ENCODE assay signal across 8 cellular contexts in the genomic region with DNA sequence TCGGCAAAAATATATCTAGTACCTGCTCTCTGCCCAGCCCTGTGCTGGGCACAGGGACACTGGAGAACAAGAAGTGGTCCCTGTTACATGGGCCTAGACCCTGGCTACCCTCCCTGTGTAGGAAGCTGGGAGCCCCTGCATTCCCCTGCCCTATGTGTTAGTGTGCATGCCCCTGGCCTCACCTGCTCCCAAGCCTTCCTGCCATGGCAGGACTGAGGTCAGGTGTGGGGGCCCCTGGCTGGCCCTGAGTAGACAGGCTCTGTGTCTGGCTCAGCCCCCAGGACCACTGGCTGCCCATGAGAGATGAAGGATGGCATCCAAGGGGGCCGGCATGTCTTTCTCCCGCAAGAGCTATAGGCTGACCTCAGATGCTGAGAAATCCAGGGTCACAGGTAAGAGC. TPM values are rescaled to one million over a fixed set of nuclear protein-coding genes. Genes with fewer than 3 reads are reported as not detected.
DNase-seq lines count a peak whose midpoint lies in the region; TF ChIP-seq lines count a peak whose summit lies in the region.
"Not testable (repeated sequence)": the region's sequence is repeated elsewhere in the genome, so short reads cannot be mapped to it uniquely, and the experiment has no call there.
"Had no signal": no experiment of that assay in that cellular context is flagged by ENCODE, and none has a peak within 500 bp of the region (broad histone marks: within the 10 kb centered on the region; RNA-seq: fewer than 3 reads in every experiment).

No MANE protein-coding gene starts in this region.

- not testable (repeated sequence) for H3K9me3 ChIP-seq in DOHH2 (ENCODE audit: control insufficient read depth, insufficient read depth, low read length); OCI-LY7 (ENCODE audit: low read length); duodenal mucosa (ENCODE audit: control insufficient read depth in 1 of 2, low read length in 2 of 2)

- DNase-seq in OCI-LY7 (ENCODE audit: low spot score); activated CD4-positive, alpha-beta T cell treated with anti-CD3 and anti-CD28 coated beads, Interleukin-2, amount 10 ng/mL, durations not matched to agents 7 days and 5 days; mesothelial cell of epicardium (ENCODE audit: low spot score in 2 of 2, unreplicated experiment in 2 of 2); progenitor cell of endocrine pancreas (ENCODE audit: low spot score, unreplicated experiment): not testable (repeated sequence)

- not testable (repeated sequence) for H3K36me3 Mint-ChIP-seq in activated CD4-positive, alpha-beta T cell treated with anti-CD3 and anti-CD28 coated beads, Interleukin-2, amount 10 ng/mL, durations not matched to agents 7 days and 5 days (ENCODE audit: low read depth); activated naive CD4-positive, alpha-beta T cell treated with anti-CD3 and anti-CD28 coated beads, Interleukin-2, amount 50 U/mL, for 24 hours; mesothelial cell of epicardium; progenitor cell of endocrine pancreas (ENCODE audit: insufficient read depth)

- not testable (repeated sequence) for H2AFZ ChIP-seq in OCI-LY7 (ENCODE audit: low read length)

- CTCF ChIA-PET in OCI-LY7 (lab: Charles Lee; ENCODE audit: unreplicated experiment); activated CD4-positive, alpha-beta T cell treated with anti-CD3 and anti-CD28 coated beads, Interleukin-2, amount 10 ng/mL, durations not matched to agents 7 days and 5 days (lab: Charles Lee): not testable (repeated sequence)

- H3K36me3 ChIP-seq in DOHH2 (ENCODE audit: control insufficient read depth, low read length); OCI-LY7 (ENCODE audit: insufficient read depth, low read length); duodenal mucosa (ENCODE audit: control insufficient read depth in 1 of 2, insufficient read depth in 2 of 2, low read length in 2 of 2): not testable (repeated sequence)

- BruUV-seq in OCI-LY7 (replicated peaks; lab: Mats Ljungman, UMichigan): not testable (repeated sequence)

- H3K4me3 Mint-ChIP-seq in activated CD4-positive, alpha-beta T cell treated with anti-CD3 and anti-CD28 coated beads, Interleukin-2, amount 10 ng/mL, durations not matched to agents 7 days and 5 days: peak overlapping the region; percentile 97
- peak overlapping the region; percentile 97 for H3K4me3 Mint-ChIP-seq in activated naive CD4-positive, alpha-beta T cell treated with anti-CD3 and anti-CD28 coated beads, Interleukin-2, amount 50 U/mL, for 24 hours
- peak overlapping the region; percentile 95 for H3K4me3 Mint-ChIP-seq in mesothelial cell of epicardium
- peak overlapping the region; percentile 96 for H3K4me3 Mint-ChIP-seq in progenitor cell of endocrine pancreas (ENCODE audit: low read depth)

- H3K79me2 ChIP-seq in DOHH2 (ENCODE audit: control insufficient read depth, low read length): peaks cover 26% of the 10 kb centered on the region
- not testable (repeated sequence) for H3K79me2 ChIP-seq in OCI-LY7 (ENCODE audit: insufficient read depth, low read depth, low read length)

- H3K4me1 Mint-ChIP-seq in activated CD4-positive, alpha-beta T cell treated with anti-CD3 and anti-CD28 coated beads, Interleukin-2, amount 10 ng/mL, durations not matched to agents 7 days and 5 days: peaks cover 38% of the 10 kb centered on the region
- peaks cover 41% of the 10 kb centered on the region for H3K4me1 Mint-ChIP-seq in activated naive CD4-positive, alpha-beta T cell treated with anti-CD3 and anti-CD28 coated beads, Interleukin-2, amount 50 U/mL, for 24 hours
- peaks cover 32% of the 10 kb centered on the region for H3K4me1 Mint-ChIP-seq in mesothelial cell of epicardium
- peaks cover 15% of the 10 kb centered on the region for H3K4me1 Mint-ChIP-seq in progenitor cell of endocrine pancreas (ENCODE audit: low read depth)

- not testable (repeated sequence) for H3F3A ChIP-seq in DOHH2 (ENCODE audit: control insufficient read depth, insufficient read depth)

- peak overlapping the region; percentile 66 for H3K27ac Mint-ChIP-seq in activated CD4-positive, alpha-beta T cell treated with anti-CD3 and anti-CD28 coated beads, Interleukin-2, amount 10 ng/mL, durations not matched to agents 7 days and 5 days
- H3K27ac Mint-ChIP-seq in activated naive CD4-positive, alpha-beta T cell treated with anti-CD3 and anti-CD28 coated beads, Interleukin-2, amount 50 U/mL, for 24 hours; mesothelial cell of epicardium; progenitor cell of endocrine pancreas: not testable (repeated sequence)

- not testable (repeated sequence) for H3K9me3 Mint-ChIP-seq in activated CD4-positive, alpha-beta T cell treated with anti-CD3 and anti-CD28 coated beads, Interleukin-2, amount 10 ng/mL, durations not matched to agents 7 days and 5 days; activated naive CD4-positive, alpha-beta T cell treated with anti-CD3 and anti-CD28 coated beads, Interleukin-2, amount 50 U/mL, for 24 hours; mesothelial cell of epicardium; progenitor cell of endocrine pancreas (ENCODE audit: low read depth)

- H3K4me1 ChIP-seq in DOHH2 (ENCODE audit: control insufficient read depth, low read length): peaks cover 17% of the 10 kb centered on the region
- peaks cover 11% of the 10 kb centered on the region for H3K4me1 ChIP-seq in OCI-LY7 (ENCODE audit: insufficient read depth, low read length, poor library complexity, severe bottlenecking)
- H3K4me1 ChIP-seq in duodenal mucosa (ENCODE audit: control insufficient read depth in 1 of 2, insufficient read depth in 2 of 2, low read length in 2 of 2): peaks cover 0 to 35% of the 10 kb centered on the region in 2 donors

- not testable (repeated sequence) for H3K27ac ChIP-seq in DOHH2 (ENCODE audit: low read depth, low read length); OCI-LY7 (ENCODE audit: low read depth, low read length, poor library complexity, severe bottlenecking); duodenal mucosa (ENCODE audit: low read depth, low read length)

- H3K27me3 Mint-ChIP-seq in activated CD4-positive, alpha-beta T cell treated with anti-CD3 and anti-CD28 coated beads, Interleukin-2, amount 10 ng/mL, durations not matched to agents 7 days and 5 days; activated naive CD4-positive, alpha-beta T cell treated with anti-CD3 and anti-CD28 coated beads, Interleukin-2, amount 50 U/mL, for 24 hours; mesothelial cell of epicardium (ENCODE audit: low read depth); progenitor cell of endocrine pancreas: not testable (repeated sequence)

- peak overlapping the region in 1 of 2 donors; percentile 38 for H3K9ac ChIP-seq in duodenal mucosa (ENCODE audit: low read depth in 1 of 2, low read length in 2 of 2)

- not testable (repeated sequence) for H4K20me1 ChIP-seq in DOHH2 (ENCODE audit: control insufficient read depth, insufficient read depth, low read depth, low read length); OCI-LY7 (ENCODE audit: insufficient read depth, low read length)

- H3K9me2 ChIP-seq in DOHH2 (replicated peaks; ENCODE audit: control insufficient read depth, low read length); OCI-LY7 (ENCODE audit: insufficient read depth, low read length): not testable (repeated sequence)

- intact Hi-C loops in OCI-LY7 (cut with micrococcal nuclease; ENCODE audit: unreplicated experiment): not testable (repeated sequence)

- H3K27me3 ChIP-seq in DOHH2 (ENCODE audit: control insufficient read depth, low read length); duodenal mucosa (ENCODE audit: control insufficient read depth in 1 of 2, insufficient read depth in 2 of 2, low read length in 2 of 2): not testable (repeated sequence)

- not testable (repeated sequence) for TF ChIP-seq CTCF in DOHH2 (IDR thresholded peaks at IDR 0.05; ENCODE audit: low read depth, low read length, poor library complexity, severe bottlenecking); OCI-LY7 (conservative IDR thresholded peaks at IDR 0.05; ENCODE audit: low read length); mesothelial cell of epicardium (IDR thresholded peaks at IDR 0.05; ENCODE audit: unreplicated experiment); progenitor cell of endocrine pancreas (IDR thresholded peaks at IDR 0.05; ENCODE audit: unreplicated experiment)

- H3K4me2 ChIP-seq in DOHH2 (ENCODE audit: low read length): peak overlapping the region; percentile 88
- H3K4me2 ChIP-seq in OCI-LY7 (ENCODE audit: low read length): peak overlapping the region; percentile 93; the same call in 1 of the 2 replicates

- POLR2A ChIA-PET in OCI-LY7 (lab: Charles Lee): interaction anchor here (0.6 kb wide), 1 partner anchor 19 kb away, joined by 3 read pairs; no protein-coding TSS in a partner anchor
- POLR2A ChIA-PET in activated CD4-positive, alpha-beta T cell treated with anti-CD3 and anti-CD28 coated beads, Interleukin-2, amount 10 ng/mL, durations not matched to agents 7 days and 5 days (lab: Charles Lee): not testable (repeated sequence)

- peak overlapping the region; percentile 95; the same call in 1 of the 2 replicates for H3K4me3 ChIP-seq in DOHH2 (ENCODE audit: low read length)
- peak overlapping the region; percentile 82 for H3K4me3 ChIP-seq in OCI-LY7 (ENCODE audit: low read depth, low read length, poor library complexity, severe bottlenecking)
- H3K4me3 ChIP-seq in duodenal mucosa (ENCODE audit: low read depth in 1 of 2, low read length in 2 of 2): peak overlapping the region; percentile 13 to 21

RNA-seq across cellular contexts. Expression of gene RNF123, which starts 1.5 kb away (rescaled TPM):
- 20.8 and 39.2 TPM in 2 replicates for total RNA-seq in OCI-LY7 (2014; rRNA removed; shearing (Covaris generic))
- 48.4 and 50.6 TPM in 2 replicates for total RNA-seq in OCI-LY7 (2022)
- total RNA-seq in activated CD4-positive, alpha-beta T cell treated with anti-CD3 and anti-CD28 coated beads, Interleukin-2, amount 10 ng/mL, durations not matched to agents 7 days and 5 days: 10 to 100 TPM; 47.5 to 49.2 TPM
- 57.3 to 59.2 TPM (median 57.5 TPM) in 3 replicates for total RNA-seq in mesothelial cell of epicardium
- total RNA-seq in progenitor cell of endocrine pancreas: 52.2 and 54.4 TPM in 2 replicates

RNA-seq across cellular contexts. Expression of gene MST1, which starts 1.6 kb away (rescaled TPM):
- 12.5 and 13.1 TPM in 2 replicates for total RNA-seq in OCI-LY7 (2014; rRNA removed; shearing (Covaris generic))
- total RNA-seq in OCI-LY7 (2022) (24.2 and 26.2 TPM in 2 replicates), mesothelial cell of epicardium (101 to 109 TPM (median 103 TPM) in 3 replicates), progenitor cell of endocrine pancreas (45.2 and 47.5 TPM in 2 replicates)
- total RNA-seq in activated CD4-positive, alpha-beta T cell treated with anti-CD3 and anti-CD28 coated beads, Interleukin-2, amount 10 ng/mL, durations not matched to agents 7 days and 5 days: 10 to 100 TPM in 1 of 2 experiments, 1 to 10 TPM in 1; 8.4 to 10.0 TPM

RNA-seq across cellular contexts. Expression of gene APEH, which starts 16.7 kb away (rescaled TPM):
- total RNA-seq in OCI-LY7 (2014; rRNA removed; shearing (Covaris generic)): 94.8 and 112 TPM in 2 replicates
- 132 and 133 TPM in 2 replicates for total RNA-seq in OCI-LY7 (2022)
- 100 to 1,000 TPM; 137 TPM for total RNA-seq in activated CD4-positive, alpha-beta T cell treated with anti-CD3 and anti-CD28 coated beads, Interleukin-2, amount 10 ng/mL, durations not matched to agents 7 days and 5 days
- total RNA-seq in mesothelial cell of epicardium: 111 to 118 TPM (median 115 TPM) in 3 replicates
- 160 and 178 TPM in 2 replicates for total RNA-seq in progenitor cell of endocrine pancreas

RNA-seq across cellular contexts. Expression of gene AMIGO3, which starts 28.6 kb away (rescaled TPM):
- total RNA-seq in OCI-LY7 (2014; rRNA removed; shearing (Covaris generic)): 2.9 and 4.4 TPM in 2 replicates
- total RNA-seq in OCI-LY7 (2022) (0.80 TPM in 1 of 2 replicates, not detected in the other), mesothelial cell of epicardium (0.78 to 0.95 TPM in 2 of 3 replicates, not detected in the other), progenitor cell of endocrine pancreas (0.86 TPM in 1 of 2 replicates, not detected in the other)
- total RNA-seq in activated CD4-positive, alpha-beta T cell treated with anti-CD3 and anti-CD28 coated beads, Interleukin-2, amount 10 ng/mL, durations not matched to agents 7 days and 5 days: under 1 TPM in 1 of 2 experiments, not detected in 1; 0.30 TPM
- total RNA-seq: pulmonary artery endothelial cell had no signal

RNA-seq across cellular contexts. Expression of gene GMPPB, which starts 32.9 kb away (rescaled TPM):
- total RNA-seq in OCI-LY7 (2014; rRNA removed; shearing (Covaris generic)): 40.7 and 43.6 TPM in 2 replicates
- total RNA-seq in OCI-LY7 (2022) (52.4 and 54.5 TPM in 2 replicates), mesothelial cell of epicardium (32.3 to 33.9 TPM (median 32.7 TPM) in 3 replicates), progenitor cell of endocrine pancreas (31.2 and 34.3 TPM in 2 replicates)
- 10 to 100 TPM; 36.5 to 46.0 TPM for total RNA-seq in activated CD4-positive, alpha-beta T cell treated with anti-CD3 and anti-CD28 coated beads, Interleukin-2, amount 10 ng/mL, durations not matched to agents 7 days and 5 days

Comparison
In these comparisons a context has a peak if more than half of its experiments do, and no peak if none do; other contexts are left out.
1. H3K4me3 ChIP-seq: peak in every context shown above with its lines; median percentile 95 in DOHH2; 82 in OCI-LY7; 17 in duodenal mucosa.